ENCODE assay signal across 8 cellular contexts in genomic region chr2:176085861-176086771, GRCh38. TPM values are rescaled to one million over a fixed set of nuclear protein-coding genes. Genes with fewer than 3 reads are reported as not detected.
DNase-seq lines count a peak whose midpoint lies in the region; ATAC-seq and TF ChIP-seq lines count a peak whose summit lies in the region.

No MANE protein-coding gene starts in this region.

- peaks cover 6% of the 10 kb centered on the region for H3K9me3 ChIP-seq in left ventricle myocardium inferior (replicated peaks)

- H3K36me3 Mint-ChIP-seq in type B pancreatic cell, result no peaks in the 10 kb centered on the region

- intact Hi-C loops in left ventricle myocardium inferior (cut with micrococcal nuclease), result loop anchor here (5.0 kb wide), 1 partner anchor 399 kb away; no protein-coding TSS in a partner anchor

- H3K4me3 Mint-ChIP-seq in type B pancreatic cell, result peak overlapping the region; percentile 58

- peaks cover 45% of the 10 kb centered on the region for H3K4me1 ChIP-seq in left ventricle myocardium inferior

- peak overlapping the region; percentile 31 for H3K4me3 ChIP-seq in left ventricle myocardium inferior

- peak; percentile 60 for TF ChIP-seq CTCF in left ventricle myocardium inferior (IDR thresholded peaks at IDR 0.05; ENCODE audit: borderline replicate concordance)
- peak; percentile 73 for TF ChIP-seq CTCF in type B pancreatic cell (conservative IDR thresholded peaks at IDR 0.05)

- H3K27ac Mint-ChIP-seq in type B pancreatic cell, result no peak overlapping the region

- DNase-seq in DMS53 (lab: John Stamatoyannopoulos, UW), result peak; percentile 85
- peak; percentile 77 for DNase-seq in HuH-7.5 (ENCODE audit: low spot score)
- peak; percentile 28 for DNase-seq in UCSD-AML1 (lab: John Stamatoyannopoulos, UW; ENCODE audit: unreplicated experiment)
- DNase-seq in left ventricle myocardium inferior, result no peak
- peak; percentile 70 for DNase-seq in type B pancreatic cell (ENCODE audit: extremely low spot score, unreplicated experiment)
- no peak for DNase-seq in activated CD4-positive, alpha-beta T cell treated with anti-CD3 and anti-CD28 coated beads, Interleukin-2, amount 50 U/mL, for 4 hours

- peaks cover 100% of the 10 kb centered on the region for H3K27me3 ChIP-seq in left ventricle myocardium inferior (ENCODE audit: low read depth)

- H3K27me3 Mint-ChIP-seq in type B pancreatic cell, result peaks cover 100% of the 10 kb centered on the region

- H3K9me3 Mint-ChIP-seq in type B pancreatic cell, result no peaks in the 10 kb centered on the region

- H3K36me3 ChIP-seq in left ventricle myocardium inferior, result no peaks in the 10 kb centered on the region

- ATAC-seq in GM19351 (IDR thresholded peaks at IDR 0.05; ENCODE audit: unreplicated experiment) (no peak), HG02571 (IDR thresholded peaks at IDR 0.05; ENCODE audit: unreplicated experiment) (no peak)

- peaks cover 28% of the 10 kb centered on the region for H3K4me1 Mint-ChIP-seq in type B pancreatic cell (ENCODE audit: unreplicated experiment)

- no peak overlapping the region for H3K27ac ChIP-seq in left ventricle myocardium inferior (replicated peaks)

RNA-seq across cellular contexts. Expression of gene EVX2, which starts 2.4 kb away (rescaled TPM):
- total RNA-seq in left ventricle myocardium inferior (not detected), type B pancreatic cell (ENCODE audit: low replicate concordance) (0.10 TPM in 1 of 2 replicates, not detected in the other)

RNA-seq across cellular contexts. Expression of gene HOXD13, which starts 6.4 kb away (rescaled TPM):
- total RNA-seq in left ventricle myocardium inferior (not detected), type B pancreatic cell (ENCODE audit: low replicate concordance) (0.31 and 0.43 TPM in 2 replicates)

RNA-seq across cellular contexts. Expression of gene HOXD12, which starts 13.5 kb away (rescaled TPM):
- total RNA-seq in left ventricle myocardium inferior (not detected), type B pancreatic cell (ENCODE audit: low replicate concordance) (not detected in 2 replicates)

RNA-seq across cellular contexts. Expression of gene HOXD11, which starts 21.0 kb away (rescaled TPM):
- total RNA-seq in left ventricle myocardium inferior, result not detected
- 0.21 and 1.1 TPM in 2 replicates for total RNA-seq in type B pancreatic cell (ENCODE audit: low replicate concordance)

RNA-seq across cellular contexts. Expression of gene HOXD10, which starts 30.5 kb away (rescaled TPM):
- total RNA-seq in left ventricle myocardium inferior, result not detected
- total RNA-seq in type B pancreatic cell (ENCODE audit: low replicate concordance), result 0.19 and 0.56 TPM in 2 replicates

Comparison
In these comparisons a context has a peak if more than half of its experiments do, and no peak if none do; other contexts are left out.
1. DNase-seq: peak in DMS53 (single experiment), HuH-7.5 (single experiment), UCSD-AML1 (single experiment) and type B pancreatic cell (single experiment); none in left ventricle myocardium inferior (single experiment) and activated CD4-positive, alpha-beta T cell treated with anti-CD3 and anti-CD28 coated beads, Interleukin-2, amount 50 U/mL, for 4 hours (0 of 2).